In genomic region chr6:7052441-7052936, GRCh38 we compare ENCODE assay signal across 8 cellular contexts. TPM values are rescaled to one million over a fixed set of nuclear protein-coding genes. Genes with fewer than 3 reads are reported as not detected.
DNase-seq lines count a peak whose midpoint lies in the region; ATAC-seq and TF ChIP-seq lines count a peak whose summit lies in the region.

No MANE protein-coding gene starts in this region.

- H3K4me1 ChIP-seq in DND-41 (ENCODE audit: insufficient read depth, low read length) = peaks cover 26% of the 10 kb centered on the region
- H3K4me1 ChIP-seq in HUES6 (ENCODE audit: control insufficient read depth, insufficient read depth, low read length) = peaks cover 10% of the 10 kb centered on the region
- H3K4me1 ChIP-seq in gastroesophageal sphincter = peaks cover 0 to 28% (median 4%) of the 10 kb centered on the region in 3 donors

- 0% methylated on average over 9 of the region's 29 CpGs; no CpG with 5 or more reads in 1 of the 2 donors for WGBS in gastroesophageal sphincter (ENCODE audit: low coverage in 1 of 2), 2 donors

- no peak for TF ChIP-seq POLR2A in gastroesophageal sphincter (IDR thresholded peaks at IDR 0.05)

- no peaks in the 10 kb centered on the region for H3K9me3 Mint-ChIP-seq in activated T-cell treated with anti-CD3 and anti-CD28 coated beads, Interleukin-2, amount 50 U/mL, for 4 hours
- no peaks in the 10 kb centered on the region for H3K9me3 Mint-ChIP-seq in nephron

- peak overlapping the region; percentile 69 for H3K4me3 Mint-ChIP-seq in activated T-cell treated with anti-CD3 and anti-CD28 coated beads, Interleukin-2, amount 50 U/mL, for 4 hours
- peak overlapping the region; percentile 71 to 83 (median 82) for H3K4me3 Mint-ChIP-seq in nephron

- H3K27me3 ChIP-seq in DND-41 (ENCODE audit: insufficient read depth, low read length, poor library complexity) (no peaks in the 10 kb centered on the region), HUES6 (ENCODE audit: control insufficient read depth, insufficient read depth, low read length) (no peaks in the 10 kb centered on the region; the same call in 1 of the 2 replicates), gastroesophageal sphincter (no peaks in the 10 kb centered on the region)

- H3K36me3 Mint-ChIP-seq in activated T-cell treated with anti-CD3 and anti-CD28 coated beads, Interleukin-2, amount 50 U/mL, for 4 hours (ENCODE audit: insufficient read depth) = no peaks in the 10 kb centered on the region
- H3K36me3 Mint-ChIP-seq in nephron (ENCODE audit: low read depth) = no peaks in the 10 kb centered on the region

- H3K27ac ChIP-seq in DND-41 (ENCODE audit: low read length) (0 out of 2 replicates have a peak overlapping the region, but pooled peaks have one; percentile 41), HUES6 (ENCODE audit: low read depth, low read length) (no peak overlapping the region), gastroesophageal sphincter (peak overlapping the region in 3 of 4 donors; percentile 76 to 83 (median 82))

- H3K4me3 ChIP-seq in DND-41 (ENCODE audit: low read depth in 1 of 2, low read length in 2 of 2) (peak overlapping the region in 1 of 2 experiments; percentile 70; a peak in 3 of 4 replicates), HUES6 (ENCODE audit: low read depth, low read length) (peak overlapping the region; percentile 78), gastroesophageal sphincter (peak overlapping the region; percentile 45 to 69)

- H3K9ac ChIP-seq in DND-41 (ENCODE audit: low read depth, low read length) (peak overlapping the region; percentile 61), HUES6 (ENCODE audit: low read length) (peak overlapping the region; percentile 48)

- H3K27ac Mint-ChIP-seq in nephron = peak overlapping the region; percentile 75 to 95 (median 87)

- peak overlapping the region; percentile 37 for H2AFZ ChIP-seq in DND-41 (ENCODE audit: low read depth, low read length)

- no peak for TF ChIP-seq EP300 in gastroesophageal sphincter (IDR thresholded peaks at IDR 0.05)

- peaks cover 7% of the 10 kb centered on the region for H3K4me1 Mint-ChIP-seq in activated T-cell treated with anti-CD3 and anti-CD28 coated beads, Interleukin-2, amount 50 U/mL, for 4 hours (ENCODE audit: low read depth)
- peaks cover 22% of the 10 kb centered on the region for H3K4me1 Mint-ChIP-seq in nephron

- DNase-seq in DND-41 (peak; percentile 74), SKM-1 treated with dmso at 0.1 percent for 144 hours (lab: John Stamatoyannopoulos, UW; ENCODE audit: unreplicated experiment) (no peak), NCI-H2107 (lab: John Stamatoyannopoulos, UW) (no peak), NCI-H2107 treated with DMSO at 0.1 percent for 48 hours (lab: John Stamatoyannopoulos, UW; ENCODE audit: unreplicated experiment) (no peak)
- DNase-seq in activated T-cell treated with anti-CD3 and anti-CD28 coated beads, Interleukin-2, amount 50 U/mL, for 4 hours = no peak

- peak; percentile 69 for ATAC-seq in DND-41 (ENCODE audit: insufficient read depth, low read depth)
- peak in 1 of 2 donors; percentile 20 for ATAC-seq in activated T-cell treated with anti-CD3 and anti-CD28 coated beads, Interleukin-2, amount 50 U/mL, for 4 hours
- peak; percentile 52 for ATAC-seq in gastroesophageal sphincter

- H3K9me3 ChIP-seq in DND-41 (ENCODE audit: insufficient read depth, low read length, severe bottlenecking) (no peaks in the 10 kb centered on the region), HUES6 (ENCODE audit: control insufficient read depth, insufficient read depth, low read depth, low read length) (no peaks in the 10 kb centered on the region), gastroesophageal sphincter (no peaks in the 10 kb centered on the region)

- H3K4me2 ChIP-seq in DND-41 (ENCODE audit: insufficient read depth, low read length) = peak overlapping the region; percentile 99

- no peaks in the 10 kb centered on the region for H3K79me2 ChIP-seq in DND-41 (ENCODE audit: insufficient read depth, low read length)

- H4K20me1 ChIP-seq in DND-41 (ENCODE audit: insufficient read depth, low read length) = no peaks in the 10 kb centered on the region; the same call in 1 of the 2 replicates

- peaks cover 2% of the 10 kb centered on the region for H3K27me3 Mint-ChIP-seq in activated T-cell treated with anti-CD3 and anti-CD28 coated beads, Interleukin-2, amount 50 U/mL, for 4 hours (ENCODE audit: low read depth)
- H3K27me3 Mint-ChIP-seq in nephron (ENCODE audit: low read depth) = peaks cover 13% of the 10 kb centered on the region

- no peaks in the 10 kb centered on the region for H3K36me3 ChIP-seq in DND-41 (ENCODE audit: insufficient read depth, low read length)
- H3K36me3 ChIP-seq in HUES6 (ENCODE audit: control insufficient read depth, insufficient read depth, low read length) = no peaks in the 10 kb centered on the region
- no peaks in the 10 kb centered on the region for H3K36me3 ChIP-seq in gastroesophageal sphincter

- TF ChIP-seq CTCF in DND-41 (IDR thresholded peaks at IDR 0.05; ENCODE audit: borderline replicate concordance, extremely low read depth, low read length, poor library complexity, severe bottlenecking) (peak; percentile 9), gastroesophageal sphincter (IDR thresholded peaks at IDR 0.05) (no peak), nephron (IDR thresholded peaks at IDR 0.05; ENCODE audit: unreplicated experiment in 3 of 3) (no peak)

RNA-seq across cellular contexts. Expression of gene RREB1, which starts 55.3 kb away (rescaled TPM):
- total RNA-seq in activated T-cell treated with anti-CD3 and anti-CD28 coated beads, Interleukin-2, amount 50 U/mL, for 4 hours = 10 to 100 TPM; 18.5 to 20.7 (median 19.2) TPM
- 10 to 100 TPM; 20.3 to 40.8 (median 28.1) TPM for total RNA-seq in gastroesophageal sphincter
